ENCODE assay signal across 11 cellular contexts in the genomic region with DNA sequence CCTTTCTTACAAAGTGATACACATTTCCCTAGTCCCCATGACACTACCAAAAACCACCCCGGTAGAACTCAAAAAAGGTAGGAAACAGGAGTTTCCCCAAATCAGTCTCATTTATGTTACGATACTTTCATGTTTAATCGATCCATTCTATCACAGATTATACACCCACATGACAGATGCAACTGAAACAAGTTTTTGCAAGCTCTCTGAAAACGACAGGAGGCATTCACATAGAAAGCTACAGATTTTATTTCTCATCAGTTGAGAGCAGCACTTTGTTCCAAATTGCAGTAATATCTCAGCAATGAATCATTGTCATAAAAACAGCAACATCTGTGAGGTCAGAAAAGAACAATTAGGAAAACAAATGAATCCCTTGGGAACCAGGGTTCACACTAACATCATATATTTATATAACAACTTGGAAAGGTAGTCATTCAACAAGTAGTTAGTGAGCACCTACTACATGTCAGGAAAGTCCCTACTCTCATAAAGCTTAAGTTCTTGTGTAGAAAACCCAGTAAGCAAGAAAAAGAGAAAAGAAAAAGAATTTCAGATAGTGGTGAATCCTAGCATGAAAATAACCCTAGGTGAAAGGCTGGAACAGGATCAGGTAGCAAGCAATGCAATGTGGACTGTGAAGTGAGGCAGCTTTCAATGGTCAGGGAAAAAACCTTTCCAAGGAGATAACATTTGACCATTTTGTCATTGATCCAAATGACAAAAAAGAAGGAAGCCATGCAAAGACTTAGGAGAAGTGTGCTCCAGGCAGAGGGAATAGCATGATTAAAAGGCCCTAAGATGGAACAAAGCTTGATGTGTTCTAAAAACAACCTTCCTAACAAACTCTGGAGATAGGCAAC. TPM values are rescaled to one million over a fixed set of nuclear protein-coding genes. Genes with fewer than 3 reads are reported as not detected.
DNase-seq lines count a peak whose midpoint lies in the region; ATAC-seq, FAIRE-seq and TF ChIP-seq lines count a peak whose summit lies in the region.
"Had no signal": no experiment of that assay in that cellular context is flagged by ENCODE, and none has a peak within 500 bp of the region (broad histone marks: within the 10 kb centered on the region; RNA-seq: fewer than 3 reads in every experiment).

No MANE protein-coding gene starts in this region.

- H2AFZ ChIP-seq in ACC112 (ENCODE audit: low read length, unreplicated experiment), result no peak overlapping the region

- H3K4me3 ChIP-seq in ACC112 (ENCODE audit: low read depth, low read length), result no peak overlapping the region
- H3K4me3 ChIP-seq: BLaER1 treated with 17β-estradiol and CSF1 and Interleukin-3, amounts not matched to agents 10 nM and 100 nM had no signal

- H3K36me3 ChIP-seq in ACC112 (ENCODE audit: insufficient read depth, low read length), result no peaks in the 10 kb centered on the region
- H3K36me3 ChIP-seq: BLaER1 treated with 17β-estradiol and CSF1 and Interleukin-3, amounts not matched to agents 10 nM and 100 nM had no signal

- peaks cover 75% of the 10 kb centered on the region for H3K4me1 ChIP-seq in ACC112 (ENCODE audit: control insufficient read depth, insufficient read depth, low read length, unreplicated experiment)

- DNase-seq in HS-5 (ENCODE audit: low read depth) (peak; percentile 82), dermis blood vessel endothelial cell (peak; percentile 97), myocyte (ENCODE audit: low read depth) (peak; percentile 61), NCI-H1417 (lab: John Stamatoyannopoulos, UW) (no peak), H54 (ENCODE audit: insufficient read length, low spot score) (no peak), NOMO-1 treated with DMSO at 0.1 percent for 48 hours (lab: John Stamatoyannopoulos, UW; ENCODE audit: unreplicated experiment) (no peak)
- DNase-seq: hippocampal formation had no signal

- ATAC-seq in HG02678 (IDR thresholded peaks at IDR 0.05; ENCODE audit: unreplicated experiment), result no peak

- no peak for FAIRE-seq in H54 (lab: Jason Lieb, UNC)

- peak overlapping the region; percentile 89 for H3K27ac ChIP-seq in ACC112 (ENCODE audit: low read depth, low read length)
- H3K27ac ChIP-seq: BLaER1 treated with 17β-estradiol and CSF1 and Interleukin-3, amounts not matched to agents 10 nM and 100 nM had no signal

- no peak for TF ChIP-seq POLR2A in H54 (IDR thresholded peaks at IDR 0.05; ENCODE audit: low read depth, low read length)

- H3K79me2 ChIP-seq in ACC112 (ENCODE audit: control insufficient read depth, insufficient read depth, low read length, unreplicated experiment), result peaks cover 57% of the 10 kb centered on the region

- no peaks in the 10 kb centered on the region for H3K27me3 ChIP-seq in ACC112 (ENCODE audit: insufficient read depth, low read length)
- H3K27me3 ChIP-seq: BLaER1 treated with 17β-estradiol and CSF1 and Interleukin-3, amounts not matched to agents 10 nM and 100 nM had no signal

RNA-seq across cellular contexts. Expression of a gene that starts 8.3 kb away (rescaled TPM):
- total RNA-seq in dermis blood vessel endothelial cell (66.2 and 88.7 TPM in 2 replicates), myocyte (5.3 and 6.0 TPM in 2 replicates)
- polyA plus RNA-seq in myocyte (2012), result 1.9 TPM
- polyA plus RNA-seq: IgD-negative memory B cell had no signal

RNA-seq across cellular contexts. Expression of a gene that starts 41.2 kb away (rescaled TPM):
- total RNA-seq in dermis blood vessel endothelial cell (not detected in 2 replicates), myocyte (not detected in 2 replicates)
- not detected for polyA plus RNA-seq in myocyte (2012)
- polyA plus RNA-seq: IgD-negative memory B cell had no signal

Comparison
In these comparisons a context has a peak if more than half of its experiments do, and no peak if none do; other contexts are left out.
1. DNase-seq: peak in HS-5 (single experiment), dermis blood vessel endothelial cell (single experiment) and myocyte (single experiment); none in NCI-H1417 (0 of 3), H54 (single experiment) and NOMO-1 treated with DMSO at 0.1 percent for 48 hours (single experiment).